29 cellular contexts compared by ENCODE assay signal in genomic region chr16:69378036-69378435, GRCh38. TPM values are rescaled to one million over a fixed set of nuclear protein-coding genes. Genes with fewer than 3 reads are reported as not detected.
DNase-seq lines count a peak whose midpoint lies in the region; ATAC-seq and TF ChIP-seq lines count a peak whose summit lies in the region.
"Had no signal": no experiment of that assay in that cellular context is flagged by ENCODE, and none has a peak within 500 bp of the region (broad histone marks: within the 10 kb centered on the region; RNA-seq: fewer than 3 reads in every experiment).

No MANE protein-coding gene starts in this region.

- TF ChIP-seq CTCF in natural killer cell (IDR thresholded peaks at IDR 0.05) (no peak), Peyer's patch (IDR thresholded peaks at IDR 0.05) (no peak)

- H3K4me3 Mint-ChIP-seq in natural killer cell, result no peak overlapping the region
- no peak overlapping the region for H3K4me3 Mint-ChIP-seq in natural killer cell treated with Interleukin-12 subunit alpha and Interleukin-12 subunit beta and Interleukin-15 and Interleukin-18, amount 100 ng/mL, for 72 hours
- H3K4me3 Mint-ChIP-seq in T-helper 17 cell, result no peak overlapping the region
- H3K4me3 Mint-ChIP-seq in dendritic cell treated with granulocyte-macrophage colony-stimulating factor and Interleukin-4, amounts not matched to agents 40 ng/mL and 50 ng/mL, for 4 days, result no peak overlapping the region
- no peak overlapping the region for H3K4me3 Mint-ChIP-seq in activated T-helper 1 cell treated with anti-CD3 and anti-CD28 coated beads, Interleukin-12 subunit alpha, Interleukin-12 subunit beta, Interleukin-2, Interleukin-4 antibody, amounts not matched to agents 30 ng/mL and 10 ng/mL and 1 ng/mL, durations not matched to agents 14 hours and 24 hours and 36 hours
- H3K4me3 Mint-ChIP-seq: CD14-positive monocyte, endodermal cell had no signal

- no peak for DNase-seq in natural killer cell
- DNase-seq in natural killer cell treated with Interleukin-12 subunit alpha and Interleukin-12 subunit beta and Interleukin-15 and Interleukin-18, amount 100 ng/mL, for 72 hours (ENCODE audit: low spot score), result no peak
- no peak for DNase-seq in T-helper 17 cell
- no peak for DNase-seq in activated T-helper 1 cell treated with anti-CD3 and anti-CD28 coated beads, Interleukin-12 subunit alpha, Interleukin-12 subunit beta, Interleukin-2, Interleukin-4 antibody, amounts not matched to agents 30 ng/mL and 10 ng/mL and 1 ng/mL, durations not matched to agents 14 hours and 24 hours and 36 hours (ENCODE audit: low spot score)
- no peak for DNase-seq in Peyer's patch
- DNase-seq: activated CD4-positive, alpha-beta T cell treated with anti-CD3 and anti-CD28 coated beads for 1 hour; caudate nucleus; DND-41; endodermal cell; foreskin fibroblast; GF-D8; head of caudate nucleus; left ventricle myocardium superior; NCI-H146; NCI-H345; occipital lobe; psoas muscle; SHP77 treated with DMSO at 0.1 percent for 48 hours; sigmoid colon; stimulated activated CD4-positive, alpha-beta T cell treated with anti-CD3 and anti-CD28 coated beads, Interleukin-12 subunit alpha, Interleukin-12 subunit beta, amount 100 ng/mL, for 4 hours; stimulated activated CD4-positive, alpha-beta T cell treated with anti-CD3 and anti-CD28 coated beads, Interleukin-2, amount 100 ng/mL, for 48 hours; transverse colon had no signal

- H3K27ac ChIP-seq in Peyer's patch, result no peak overlapping the region
- H3K27ac ChIP-seq: psoas muscle, sigmoid colon, transverse colon had no signal

- H3K36me3 Mint-ChIP-seq in natural killer cell (no peaks in the 10 kb centered on the region), T-helper 17 cell (ENCODE audit: low read depth) (peaks cover 5% of the 10 kb centered on the region)
- H3K36me3 Mint-ChIP-seq in natural killer cell treated with Interleukin-12 subunit alpha and Interleukin-12 subunit beta and Interleukin-15 and Interleukin-18, amount 100 ng/mL, for 72 hours, result peaks cover 20% of the 10 kb centered on the region
- H3K36me3 Mint-ChIP-seq in dendritic cell treated with granulocyte-macrophage colony-stimulating factor and Interleukin-4, amounts not matched to agents 40 ng/mL and 50 ng/mL, for 4 days (ENCODE audit: low read depth), result peaks cover 73% of the 10 kb centered on the region
- peaks cover 27% of the 10 kb centered on the region for H3K36me3 Mint-ChIP-seq in activated T-helper 1 cell treated with anti-CD3 and anti-CD28 coated beads, Interleukin-12 subunit alpha, Interleukin-12 subunit beta, Interleukin-2, Interleukin-4 antibody, amounts not matched to agents 30 ng/mL and 10 ng/mL and 1 ng/mL, durations not matched to agents 14 hours and 24 hours and 36 hours (ENCODE audit: low read depth)

- H3K27me3 ChIP-seq in Peyer's patch, result no peaks in the 10 kb centered on the region
- H3K27me3 ChIP-seq: sigmoid colon, transverse colon had no signal

- TF ChIP-seq POLR2A in Peyer's patch (IDR thresholded peaks at IDR 0.05), result no peak

- no peak for ATAC-seq in natural killer cell
- ATAC-seq in natural killer cell treated with Interleukin-12 subunit alpha and Interleukin-12 subunit beta and Interleukin-15 and Interleukin-18, amount 100 ng/mL, for 72 hours, result no peak
- ATAC-seq in T-helper 17 cell, result no peak
- ATAC-seq in HG03521 (IDR thresholded peaks at IDR 0.05; ENCODE audit: unreplicated experiment), result no peak
- ATAC-seq: esophagus mucosa, left ventricle myocardium superior, psoas muscle had no signal

- H3K9me3 Mint-ChIP-seq in natural killer cell, result no peaks in the 10 kb centered on the region
- H3K9me3 Mint-ChIP-seq in natural killer cell treated with Interleukin-12 subunit alpha and Interleukin-12 subunit beta and Interleukin-15 and Interleukin-18, amount 100 ng/mL, for 72 hours, result no peaks in the 10 kb centered on the region
- H3K9me3 Mint-ChIP-seq in dendritic cell treated with granulocyte-macrophage colony-stimulating factor and Interleukin-4, amounts not matched to agents 40 ng/mL and 50 ng/mL, for 4 days, result no peaks in the 10 kb centered on the region
- H3K9me3 Mint-ChIP-seq in activated T-helper 1 cell treated with anti-CD3 and anti-CD28 coated beads, Interleukin-12 subunit alpha, Interleukin-12 subunit beta, Interleukin-2, Interleukin-4 antibody, amounts not matched to agents 30 ng/mL and 10 ng/mL and 1 ng/mL, durations not matched to agents 14 hours and 24 hours and 36 hours, result no peaks in the 10 kb centered on the region
- H3K9me3 Mint-ChIP-seq: activated T-helper 2 cell treated with anti-CD3 and anti-CD28 coated beads, Interferon-gamma antibody, Interleukin-2, Interleukin-4, amounts not matched to agents 10 μg/mL and 5 μg/mL and 100 μg/mL, durations not matched to agents 14 hours and 24 hours and 36 hours; CD14-positive monocyte; endodermal cell had no signal

- H3K9me3 ChIP-seq in T-helper 17 cell (ENCODE audit: control insufficient read depth, low read length, poor library complexity, severe bottlenecking) (no peaks in the 10 kb centered on the region), Peyer's patch (no peaks in the 10 kb centered on the region)
- H3K9me3 ChIP-seq: psoas muscle, sigmoid colon, transverse colon had no signal

- peaks cover 0 to 51% (median 0%) of the 10 kb centered on the region in 3 donors for H3K36me3 ChIP-seq in Peyer's patch

- peaks cover 0 to 9% (median 2%) of the 10 kb centered on the region in 4 donors for H3K4me1 ChIP-seq in Peyer's patch
- H3K4me1 ChIP-seq: psoas muscle, sigmoid colon had no signal

- H3K27me3 Mint-ChIP-seq in natural killer cell (ENCODE audit: low read depth in 2 of 2), result no peaks in the 10 kb centered on the region
- no peaks in the 10 kb centered on the region for H3K27me3 Mint-ChIP-seq in natural killer cell treated with Interleukin-12 subunit alpha and Interleukin-12 subunit beta and Interleukin-15 and Interleukin-18, amount 100 ng/mL, for 72 hours
- no peaks in the 10 kb centered on the region for H3K27me3 Mint-ChIP-seq in T-helper 17 cell
- H3K27me3 Mint-ChIP-seq in dendritic cell treated with granulocyte-macrophage colony-stimulating factor and Interleukin-4, amounts not matched to agents 40 ng/mL and 50 ng/mL, for 4 days, result no peaks in the 10 kb centered on the region
- no peaks in the 10 kb centered on the region for H3K27me3 Mint-ChIP-seq in activated T-helper 1 cell treated with anti-CD3 and anti-CD28 coated beads, Interleukin-12 subunit alpha, Interleukin-12 subunit beta, Interleukin-2, Interleukin-4 antibody, amounts not matched to agents 30 ng/mL and 10 ng/mL and 1 ng/mL, durations not matched to agents 14 hours and 24 hours and 36 hours (ENCODE audit: insufficient read depth)

- peaks cover 13 to 22% of the 10 kb centered on the region in 2 donors for H3K4me1 Mint-ChIP-seq in natural killer cell
- peaks cover 19 to 24% of the 10 kb centered on the region in 2 donors for H3K4me1 Mint-ChIP-seq in natural killer cell treated with Interleukin-12 subunit alpha and Interleukin-12 subunit beta and Interleukin-15 and Interleukin-18, amount 100 ng/mL, for 72 hours (ENCODE audit: low read depth in 2 of 2)
- H3K4me1 Mint-ChIP-seq in T-helper 17 cell, result peaks cover 10% of the 10 kb centered on the region
- peaks cover 13% of the 10 kb centered on the region for H3K4me1 Mint-ChIP-seq in dendritic cell treated with granulocyte-macrophage colony-stimulating factor and Interleukin-4, amounts not matched to agents 40 ng/mL and 50 ng/mL, for 4 days (ENCODE audit: low read depth)
- H3K4me1 Mint-ChIP-seq in activated T-helper 1 cell treated with anti-CD3 and anti-CD28 coated beads, Interleukin-12 subunit alpha, Interleukin-12 subunit beta, Interleukin-2, Interleukin-4 antibody, amounts not matched to agents 30 ng/mL and 10 ng/mL and 1 ng/mL, durations not matched to agents 14 hours and 24 hours and 36 hours (ENCODE audit: low read depth), result peaks cover 22% of the 10 kb centered on the region

- peak overlapping the region; percentile 17 to 43 for H3K27ac Mint-ChIP-seq in natural killer cell
- H3K27ac Mint-ChIP-seq in natural killer cell treated with Interleukin-12 subunit alpha and Interleukin-12 subunit beta and Interleukin-15 and Interleukin-18, amount 100 ng/mL, for 72 hours, result peak overlapping the region in 1 of 2 donors; percentile 74
- peak overlapping the region; percentile 54 for H3K27ac Mint-ChIP-seq in T-helper 17 cell
- peak overlapping the region; percentile 25 for H3K27ac Mint-ChIP-seq in dendritic cell treated with granulocyte-macrophage colony-stimulating factor and Interleukin-4, amounts not matched to agents 40 ng/mL and 50 ng/mL, for 4 days
- no peak overlapping the region for H3K27ac Mint-ChIP-seq in activated T-helper 1 cell treated with anti-CD3 and anti-CD28 coated beads, Interleukin-12 subunit alpha, Interleukin-12 subunit beta, Interleukin-2, Interleukin-4 antibody, amounts not matched to agents 30 ng/mL and 10 ng/mL and 1 ng/mL, durations not matched to agents 14 hours and 24 hours and 36 hours
- H3K27ac Mint-ChIP-seq: activated T-helper 2 cell treated with anti-CD3 and anti-CD28 coated beads, Interferon-gamma antibody, Interleukin-2, Interleukin-4, amounts not matched to agents 10 μg/mL and 5 μg/mL and 100 μg/mL, durations not matched to agents 14 hours and 24 hours and 36 hours; endodermal cell had no signal

- no peak overlapping the region for H3K4me3 ChIP-seq in Peyer's patch
- H3K4me3 ChIP-seq: GM23248, psoas muscle, sigmoid colon, transverse colon had no signal

- intact Hi-C loops in natural killer cell (cut with micrococcal nuclease), result no loop called here
- intact Hi-C loops in dendritic cell treated with granulocyte-macrophage colony-stimulating factor and Interleukin-4, amounts not matched to agents 40 ng/mL and 50 ng/mL, for 4 days (cut with micrococcal nuclease), result no loop called here
- intact Hi-C loops in activated T-helper 1 cell treated with anti-CD3 and anti-CD28 coated beads, Interleukin-12 subunit alpha, Interleukin-12 subunit beta, Interleukin-2, Interleukin-4 antibody, amounts not matched to agents 30 ng/mL and 10 ng/mL and 1 ng/mL, durations not matched to agents 14 hours and 24 hours and 36 hours (cut with micrococcal nuclease), result no loop called here

RNA-seq across cellular contexts. Expression of gene TERF2, which starts 7.8 kb away (rescaled TPM):
- 10 to 100 TPM; 35.0 to 44.2 (median 36.6) TPM for total RNA-seq in natural killer cell
- 10 to 100 TPM; 39.9 to 43.3 TPM for total RNA-seq in natural killer cell treated with Interleukin-12 subunit alpha and Interleukin-12 subunit beta and Interleukin-15 and Interleukin-18, amount 100 ng/mL, for 72 hours
- 10 to 100 TPM; 29.6 to 30.6 TPM for total RNA-seq in T-helper 17 cell
- 59.4 and 67.0 TPM in 2 replicates for total RNA-seq in activated T-helper 1 cell treated with anti-CD3 and anti-CD28 coated beads, Interleukin-12 subunit alpha, Interleukin-12 subunit beta, Interleukin-2, Interleukin-4 antibody, amounts not matched to agents 30 ng/mL and 10 ng/mL and 1 ng/mL, durations not matched to agents 14 hours and 24 hours and 36 hours
- 10 to 100 TPM; 17.0 to 47.4 (median 28.5) TPM for total RNA-seq in Peyer's patch

RNA-seq across cellular contexts. Expression of gene TMED6, which starts 26.4 kb away (rescaled TPM):
- total RNA-seq in natural killer cell, result 1 to 10 TPM; 1.4 to 1.8 (median 1.6) TPM
- 1 to 10 TPM; 1.5 to 5.0 TPM for total RNA-seq in natural killer cell treated with Interleukin-12 subunit alpha and Interleukin-12 subunit beta and Interleukin-15 and Interleukin-18, amount 100 ng/mL, for 72 hours
- total RNA-seq in T-helper 17 cell, result under 1 TPM in 1 of 2 donors, not detected in 1; 0.75 TPM
- 1.2 and 1.3 TPM in 2 replicates for total RNA-seq in activated T-helper 1 cell treated with anti-CD3 and anti-CD28 coated beads, Interleukin-12 subunit alpha, Interleukin-12 subunit beta, Interleukin-2, Interleukin-4 antibody, amounts not matched to agents 30 ng/mL and 10 ng/mL and 1 ng/mL, durations not matched to agents 14 hours and 24 hours and 36 hours
- total RNA-seq in Peyer's patch, result 1 to 10 TPM; 4.3 to 9.9 (median 6.6) TPM
- total RNA-seq: GM23248, left ventricle myocardium superior, myocyte, occipital lobe, sigmoid colon had no signal

RNA-seq across cellular contexts. Expression of gene NIP7, which starts 38.5 kb away (rescaled TPM):
- 10 to 100 TPM; 33.7 to 41.8 (median 37.7) TPM for total RNA-seq in natural killer cell
- 10 to 100 TPM; 52.3 to 82.8 TPM for total RNA-seq in natural killer cell treated with Interleukin-12 subunit alpha and Interleukin-12 subunit beta and Interleukin-15 and Interleukin-18, amount 100 ng/mL, for 72 hours
- 10 to 100 TPM; 28.5 to 29.7 TPM for total RNA-seq in T-helper 17 cell
- 80.7 and 85.8 TPM in 2 replicates for total RNA-seq in activated T-helper 1 cell treated with anti-CD3 and anti-CD28 coated beads, Interleukin-12 subunit alpha, Interleukin-12 subunit beta, Interleukin-2, Interleukin-4 antibody, amounts not matched to agents 30 ng/mL and 10 ng/mL and 1 ng/mL, durations not matched to agents 14 hours and 24 hours and 36 hours
- total RNA-seq in Peyer's patch, result 10 to 100 TPM in 2 of 4 donors, 1 to 10 TPM in 2; 6.9 to 20.6 (median 10.5) TPM

RNA-seq across cellular contexts. Expression of gene COG8, which starts 38.7 kb away (rescaled TPM):
- total RNA-seq in natural killer cell (10 to 100 TPM; 26.3 to 34.6 (median 29.0) TPM), T-helper 17 cell (10 to 100 TPM; 21.7 to 22.8 TPM), Peyer's patch (10 to 100 TPM; 57.3 to 79.5 (median 77.0) TPM)
- total RNA-seq in natural killer cell treated with Interleukin-12 subunit alpha and Interleukin-12 subunit beta and Interleukin-15 and Interleukin-18, amount 100 ng/mL, for 72 hours, result 10 to 100 TPM; 29.6 to 39.0 TPM
- total RNA-seq in activated T-helper 1 cell treated with anti-CD3 and anti-CD28 coated beads, Interleukin-12 subunit alpha, Interleukin-12 subunit beta, Interleukin-2, Interleukin-4 antibody, amounts not matched to agents 30 ng/mL and 10 ng/mL and 1 ng/mL, durations not matched to agents 14 hours and 24 hours and 36 hours, result 45.3 and 46.5 TPM in 2 replicates

RNA-seq across cellular contexts. Expression of gene CYB5B, which starts 46.4 kb away (rescaled TPM):
- total RNA-seq in natural killer cell (100 to 1,000 TPM in 1 of 3 donors, 10 to 100 TPM in 2; 73.1 to 106 (median 88.4) TPM), T-helper 17 cell (10 to 100 TPM; 32.8 to 42.4 TPM), Peyer's patch (10 to 100 TPM; 62.7 to 95.7 (median 65.7) TPM)
- total RNA-seq in natural killer cell treated with Interleukin-12 subunit alpha and Interleukin-12 subunit beta and Interleukin-15 and Interleukin-18, amount 100 ng/mL, for 72 hours, result 100 to 1,000 TPM; 162 to 230 TPM
- total RNA-seq in activated T-helper 1 cell treated with anti-CD3 and anti-CD28 coated beads, Interleukin-12 subunit alpha, Interleukin-12 subunit beta, Interleukin-2, Interleukin-4 antibody, amounts not matched to agents 30 ng/mL and 10 ng/mL and 1 ng/mL, durations not matched to agents 14 hours and 24 hours and 36 hours, result 157 and 166 TPM in 2 replicates
